Comparison of ENCODE assay signal across 22 cellular contexts in the genomic region with DNA sequence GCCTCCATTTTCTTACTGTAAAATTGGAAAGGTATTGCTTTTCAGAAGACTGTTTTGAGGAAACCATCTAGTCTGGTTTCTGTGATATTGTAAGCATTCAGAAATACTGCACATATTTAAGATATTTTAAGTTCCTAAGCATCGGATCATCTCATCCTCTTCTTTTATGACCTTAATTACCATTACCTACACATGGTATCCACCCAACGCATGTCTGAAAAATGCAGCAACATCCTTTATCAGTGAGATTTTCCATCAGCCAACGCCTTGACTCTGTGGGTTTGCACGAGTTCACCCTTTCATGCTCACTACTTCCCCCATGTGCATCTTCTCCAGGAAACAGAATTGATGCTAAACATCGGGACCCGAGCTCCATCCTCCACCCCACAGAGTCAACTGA.
"Had no signal": no experiment of that assay in that cellular context is flagged by ENCODE, and none has a peak within 500 bp of the region (broad histone marks: within the 10 kb centered on the region; RNA-seq: fewer than 3 reads in every experiment).

No MANE protein-coding gene starts in this region.

- H3K36me3 ChIP-seq: colonic mucosa, neutrophil, pancreas had no signal

- H3K9me3 ChIP-seq: colonic mucosa, gastrocnemius medialis, neutrophil, pancreas, psoas muscle, thyroid gland had no signal

- ATAC-seq: activated T-cell treated with anti-CD3 and anti-CD28 coated beads, Interleukin-2, amount 50 U/mL, for 72 hours; effector memory CD8-positive, alpha-beta T cell; esophagus mucosa; gastrocnemius medialis; left colon; pancreas; psoas muscle had no signal

- H3K27me3 ChIP-seq: colonic mucosa, dorsolateral prefrontal cortex, gastrocnemius medialis, neutrophil, pancreas, right atrium auricular region, thyroid gland had no signal

- H3K27ac ChIP-seq: colonic mucosa, dorsolateral prefrontal cortex, gastrocnemius medialis, neutrophil, pancreas, psoas muscle, right atrium auricular region, thyroid gland had no signal

- H3K4me1 ChIP-seq: colonic mucosa, gastrocnemius medialis, pancreas, psoas muscle, right atrium auricular region, thyroid gland had no signal

- DNase-seq: activated CD4-positive, alpha-beta memory T cell treated with anti-CD3 and anti-CD28 coated beads, Interleukin-2, amount 10 ng/mL, durations not matched to agents 7 days and 5 days; activated CD4-positive, alpha-beta T cell treated with anti-CD3 and anti-CD28 coated beads, Interleukin-2, amount 10 ng/mL, durations not matched to agents 24 days and 14 days; activated CD4-positive, CD25-positive, alpha-beta regulatory T cell; activated effector memory CD4-positive, alpha-beta T cell treated with Interleukin-2 at 50 U/mL for 16 hours; activated naive CD4-positive, alpha-beta T cell treated with anti-CD3 and anti-CD28 coated beads for 36 hours; activated naive CD8-positive, alpha-beta T cell treated with anti-CD3 and anti-CD28 coated beads, Interleukin-2, amount 10 ng/mL, durations not matched to agents 7 days and 5 days; activated T-cell treated with anti-CD3 and anti-CD28 coated beads, Interleukin-2, amount 50 U/mL, for 72 hours; central memory CD4-positive, alpha-beta T cell; colonic mucosa; dorsolateral prefrontal cortex; effector memory CD8-positive, alpha-beta T cell; gastrocnemius medialis; head of caudate nucleus; left colon; pancreas; psoas muscle; substantia nigra; T1000; thyroid gland had no signal

- H3K4me3 ChIP-seq: colonic mucosa, dorsolateral prefrontal cortex, gastrocnemius medialis, pancreas, psoas muscle, right atrium auricular region, thyroid gland had no signal
